25 cellular contexts compared by ENCODE assay signal in genomic region chr6:29909995-29910394, GRCh38. TPM values are rescaled to one million over a fixed set of nuclear protein-coding genes. Genes with fewer than 3 reads are reported as not detected.
DNase-seq lines count a peak whose midpoint lies in the region; ATAC-seq, FAIRE-seq and TF ChIP-seq lines count a peak whose summit lies in the region.
"Had no signal": no experiment of that assay in that cellular context is flagged by ENCODE, and none has a peak within 500 bp of the region (broad histone marks: within the 10 kb centered on the region; RNA-seq: fewer than 3 reads in every experiment).

No MANE protein-coding gene starts in this region.

- no peak overlapping the region for H3K27ac ChIP-seq in aorta (ENCODE audit: low read depth in 1 of 2, low read length in 2 of 2)
- H3K27ac ChIP-seq: psoas muscle had no signal

- no peak for TF ChIP-seq POLR2A in GM12891 (IDR thresholded peaks at IDR 0.05; ENCODE audit: low read depth, low read length)

- peak; percentile 9 for FAIRE-seq in islet of Langerhans (lab: Jason Lieb, UNC)
- no peak for FAIRE-seq in GM12891 (lab: Jason Lieb, UNC)
- FAIRE-seq: endometrium had no signal

- 6% methylated on average over 1 of the region's 1 CpG for WGBS in aorta, 2 donors

- intact Hi-C loops in aorta (cut with DNase I), result no loop called here

- no peak overlapping the region for H3K4me3 ChIP-seq in adipocyte (ENCODE audit: low read length)
- H3K4me3 ChIP-seq in aorta (ENCODE audit: low read length in 2 of 2), result no peak overlapping the region
- H3K4me3 ChIP-seq: HAP-1, psoas muscle had no signal

- H3K4me1 ChIP-seq in adipocyte (ENCODE audit: control insufficient read depth, insufficient read depth, low read length) (peaks cover 10% of the 10 kb centered on the region), aorta (ENCODE audit: control insufficient read depth in 1 of 2, insufficient read depth in 2 of 2, low read length in 2 of 2) (no peaks in the 10 kb centered on the region)
- H3K4me1 ChIP-seq: psoas muscle had no signal

- no peaks in the 10 kb centered on the region for H3K9me3 ChIP-seq in adipocyte (ENCODE audit: control insufficient read depth, low read length)
- H3K9me3 ChIP-seq in aorta (ENCODE audit: control insufficient read depth, low read length), result no peaks in the 10 kb centered on the region
- H3K9me3 ChIP-seq: HAP-1, psoas muscle had no signal

- H3K36me3 ChIP-seq in adipocyte (ENCODE audit: control insufficient read depth, insufficient read depth, low read length, severe bottlenecking) (no peaks in the 10 kb centered on the region), aorta (ENCODE audit: control insufficient read depth in 1 of 2, insufficient read depth in 2 of 2, low read length in 1 of 2) (no peaks in the 10 kb centered on the region)
- H3K36me3 ChIP-seq: HAP-1 had no signal

- no peak overlapping the region for H3K9ac ChIP-seq in adipocyte (ENCODE audit: low read length)

- DNase-seq in AG08395 (ENCODE audit: low spot score) (peak; percentile 41), DMS53 treated with DMSO at 0.1 percent for 48 hours (lab: John Stamatoyannopoulos, UW; ENCODE audit: unreplicated experiment) (peak; percentile 3), adipocyte (ENCODE audit: low read depth) (peak; percentile 15), GM12891 (ENCODE audit: insufficient read length, low spot score) (no peak), aorta (no peak)
- DNase-seq: activated CD4-positive, alpha-beta memory T cell treated with anti-CD3 and anti-CD28 coated beads, Interleukin-2, amount 10 ng/mL, durations not matched to agents 7 days and 5 days; AML-193; CD4-positive, alpha-beta memory T cell; dermis blood vessel endothelial cell; DMS 273 treated with DMSO at 0.1 percent for 48 hours; GF-D8; left cardiac atrium; mesenchymal stem cell; NCI-H1417; NCI-H2081 treated with DMSO at 0.1 percent for 48 hours; NCI-H446 treated with DMSO at 0.1 percent for 48 hours; psoas muscle; SHP77 treated with DMSO at 0.1 percent for 48 hours; T-helper 9 cell had no signal

- H3K27me3 ChIP-seq in adipocyte (replicated peaks; ENCODE audit: control insufficient read depth, insufficient read depth, low read length) (peaks cover 27% of the 10 kb centered on the region), aorta (ENCODE audit: control insufficient read depth in 1 of 2, insufficient read depth in 2 of 2, low read length in 1 of 2) (no peaks in the 10 kb centered on the region)

- ATAC-seq in aorta (ENCODE audit: low FRiP score), result no peak
- ATAC-seq in GM21723 (IDR thresholded peaks at IDR 0.05; ENCODE audit: unreplicated experiment), result no peak
- no peak for ATAC-seq in GM19455 (IDR thresholded peaks at IDR 0.05; ENCODE audit: unreplicated experiment)
- ATAC-seq: left cardiac atrium, psoas muscle, WTC11 had no signal

TF ChIP-seq in GM12891, 5 proteins besides CTCF, POLR2A, EP300 and RAD21:
- TF ChIP-seq TAF1 (IDR thresholded peaks at IDR 0.05; ENCODE audit: low read depth, low read length) (no peak), PAX5 (IDR thresholded peaks at IDR 0.05; ENCODE audit: insufficient read depth, low read length, severe bottlenecking) (no peak), SPI1 (IDR thresholded peaks at IDR 0.05; ENCODE audit: low read depth, low read length) (no peak), POU2F2 (IDR thresholded peaks at IDR 0.05; ENCODE audit: low read depth, low read length) (no peak), POLR2AphosphoS5 (IDR thresholded peaks at IDR 0.05; ENCODE audit: low read depth, low read length) (no peak)

RNA-seq across cellular contexts. Expression of gene HLA-A, which starts 32.3 kb away (rescaled TPM):
- polyA plus RNA-seq in GM12891 (2012; ENCODE audit: low read depth, missing spikeins), result 908 TPM
- total RNA-seq in aorta, result 100 to 1,000 TPM; 468 to 599 TPM
- 100 to 1,000 TPM; 216 to 526 TPM for polyA plus RNA-seq in aorta

Comparison
In these comparisons a context has a peak if more than half of its experiments do, and no peak if none do; other contexts are left out.
1. DNase-seq: peak in AG08395 (single experiment), DMS53 treated with DMSO at 0.1 percent for 48 hours (single experiment) and adipocyte (single experiment); none in GM12891 (single experiment) and aorta (0 of 2).